16 cellular contexts compared by ENCODE assay signal in genomic region chr5:139831624-139832023, GRCh38. TPM values are rescaled to one million over a fixed set of nuclear protein-coding genes. Genes with fewer than 3 reads are reported as not detected.
DNase-seq lines count a peak whose midpoint lies in the region; ATAC-seq and TF ChIP-seq lines count a peak whose summit lies in the region.
"Had no signal": no experiment of that assay in that cellular context is flagged by ENCODE, and none has a peak within 500 bp of the region (broad histone marks: within the 10 kb centered on the region; RNA-seq: fewer than 3 reads in every experiment).

No MANE protein-coding gene starts in this region.

- no peaks in the 10 kb centered on the region for H3K36me3 Mint-ChIP-seq in CD14-positive monocyte
- no peaks in the 10 kb centered on the region for H3K36me3 Mint-ChIP-seq in activated CD4-positive, alpha-beta T cell treated with anti-CD3 and anti-CD28 coated beads for 36 hours (ENCODE audit: low read depth)
- H3K36me3 Mint-ChIP-seq: CD4-positive, CD25-positive, alpha-beta regulatory T cell; CD8-positive, alpha-beta T cell had no signal

- WGBS in lower leg skin, 2 donors: 74 to 77% methylated on average over 3 of the region's 3 CpGs

- TF ChIP-seq POLR2A in lower leg skin (IDR thresholded peaks at IDR 0.05): no peak

- CTCF ChIA-PET in activated CD4-positive, alpha-beta T cell treated with anti-CD3 and anti-CD28 coated beads for 36 hours (lab: Charles Lee): no interaction called here

- DNase-seq in left cardiac atrium (peak; percentile 1), left ventricle myocardium superior (no peak), CD14-positive monocyte (ENCODE audit: low spot score) (peak; percentile 17), lower leg skin (ENCODE audit: low spot score in 2 of 2) (no peak), NCI-H146 treated with DMSO at 0.1 percent for 48 hours (lab: John Stamatoyannopoulos, UW; ENCODE audit: unreplicated experiment) (no peak)
- no peak for DNase-seq in activated CD4-positive, alpha-beta T cell treated with anti-CD3 and anti-CD28 coated beads for 36 hours
- DNase-seq: 8988T; C1 segment of cervical spinal cord; Caco-2; CD4-positive, CD25-positive, alpha-beta regulatory T cell; CD8-positive, alpha-beta T cell; DMS153; DND-41; H7; HCEC 1CT had no signal

- peak overlapping the region; percentile 15 for H3K4me3 ChIP-seq in lower leg skin (ENCODE audit: low read depth, poor library complexity, severe bottlenecking)
- H3K4me3 ChIP-seq: A549 had no signal

- no peaks in the 10 kb centered on the region for H3K4me1 Mint-ChIP-seq in CD14-positive monocyte
- H3K4me1 Mint-ChIP-seq in activated CD4-positive, alpha-beta T cell treated with anti-CD3 and anti-CD28 coated beads for 36 hours: no peaks in the 10 kb centered on the region
- H3K4me1 Mint-ChIP-seq: CD4-positive, CD25-positive, alpha-beta regulatory T cell had no signal

- peaks cover 8 to 24% (median 22%) of the 10 kb centered on the region in 3 donors for H3K27me3 Mint-ChIP-seq in CD14-positive monocyte (ENCODE audit: low read depth in 3 of 3)
- peaks cover 16% of the 10 kb centered on the region for H3K27me3 Mint-ChIP-seq in activated CD4-positive, alpha-beta T cell treated with anti-CD3 and anti-CD28 coated beads for 36 hours

- POLR2A ChIA-PET in activated CD4-positive, alpha-beta T cell treated with anti-CD3 and anti-CD28 coated beads for 36 hours (lab: Charles Lee): no interaction called here

- no peak overlapping the region for H3K27ac Mint-ChIP-seq in CD14-positive monocyte
- no peak overlapping the region for H3K27ac Mint-ChIP-seq in activated CD4-positive, alpha-beta T cell treated with anti-CD3 and anti-CD28 coated beads for 36 hours
- H3K27ac Mint-ChIP-seq: CD4-positive, CD25-positive, alpha-beta regulatory T cell; CD8-positive, alpha-beta T cell had no signal

- TF ChIP-seq CTCF in CD14-positive monocyte (IDR thresholded peaks at IDR 0.05): no peak
- TF ChIP-seq CTCF in lower leg skin (IDR thresholded peaks at IDR 0.05): no peak

- H3K9me3 Mint-ChIP-seq in CD14-positive monocyte: peaks cover 0 to 12% (median 2%) of the 10 kb centered on the region in 7 donors
- peaks cover 2% of the 10 kb centered on the region for H3K9me3 Mint-ChIP-seq in activated CD4-positive, alpha-beta T cell treated with anti-CD3 and anti-CD28 coated beads for 36 hours (ENCODE audit: low read depth)
- H3K9me3 Mint-ChIP-seq: CD8-positive, alpha-beta T cell had no signal

- no peak overlapping the region for H3K4me3 Mint-ChIP-seq in CD14-positive monocyte
- no peak overlapping the region for H3K4me3 Mint-ChIP-seq in activated CD4-positive, alpha-beta T cell treated with anti-CD3 and anti-CD28 coated beads for 36 hours
- H3K4me3 Mint-ChIP-seq: CD4-positive, CD25-positive, alpha-beta regulatory T cell; CD8-positive, alpha-beta T cell had no signal

- ATAC-seq in left cardiac atrium: no peak
- ATAC-seq in left ventricle myocardium superior: no peak
- ATAC-seq in activated CD4-positive, alpha-beta T cell treated with anti-CD3 and anti-CD28 coated beads for 36 hours: no peak
- ATAC-seq: A549; CD8-positive, alpha-beta T cell had no signal

- intact Hi-C loops in left cardiac atrium (cut with DNase I): no loop called here
- intact Hi-C loops in left ventricle myocardium superior (cut with micrococcal nuclease): no loop called here
- intact Hi-C loops in CD14-positive monocyte (cut with micrococcal nuclease): no loop called here
- intact Hi-C loops in lower leg skin (cut with DNase I; ENCODE audit: low total_unique reads): no loop called here
- intact Hi-C loops in activated CD4-positive, alpha-beta T cell treated with anti-CD3 and anti-CD28 coated beads for 36 hours (cut with DNase I, micrococcal nuclease): no loop called here

RNA-seq across cellular contexts. Expression of gene PSD2, which starts 36.0 kb away (rescaled TPM):
- total RNA-seq in left cardiac atrium (under 1 TPM; 0.09 to 0.13 TPM), left ventricle myocardium superior (not detected), lower leg skin (under 1 TPM; 0.15 to 0.30 (median 0.16) TPM)
- polyA plus RNA-seq in CD14-positive monocyte: not detected
- not detected for total RNA-seq in activated CD4-positive, alpha-beta T cell treated with anti-CD3 and anti-CD28 coated beads for 36 hours
- total RNA-seq: CD4-positive, CD25-positive, alpha-beta regulatory T cell had no signal
- polyA plus RNA-seq: CD4-positive, CD25-positive, alpha-beta regulatory T cell had no signal

Comparison
In these comparisons a context has a peak if more than half of its experiments do, and no peak if none do; other contexts are left out.
1. DNase-seq: peak in left cardiac atrium (single experiment) and CD14-positive monocyte (single experiment); none in left ventricle myocardium superior (single experiment), lower leg skin (0 of 2), NCI-H146 treated with DMSO at 0.1 percent for 48 hours (single experiment) and activated CD4-positive, alpha-beta T cell treated with anti-CD3 and anti-CD28 coated beads for 36 hours (single experiment).